ENCODE assay signal across 28 cellular contexts in the genomic region with DNA sequence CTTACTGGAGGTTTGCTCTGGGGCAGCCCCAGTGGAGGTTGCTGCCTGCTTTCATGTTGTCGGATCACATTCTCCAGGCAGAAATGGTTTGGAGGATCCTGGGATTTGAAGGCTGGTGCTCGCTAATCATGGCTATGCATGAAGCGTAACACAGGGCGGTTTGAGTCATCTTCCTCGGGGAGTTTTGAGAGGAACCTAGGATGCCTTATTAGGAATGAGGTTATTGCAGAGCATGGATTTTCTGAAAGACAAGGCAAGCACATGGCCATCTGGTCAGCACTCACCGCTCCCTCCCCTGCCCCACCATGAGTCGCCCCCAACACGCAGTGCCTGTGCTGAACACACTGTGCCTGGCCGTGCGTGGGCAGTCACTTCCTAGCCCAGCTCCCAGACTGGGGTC.
"Had no signal": no experiment of that assay in that cellular context is flagged by ENCODE, and none has a peak within 500 bp of the region (broad histone marks: within the 10 kb centered on the region; RNA-seq: fewer than 3 reads in every experiment).

No MANE protein-coding gene starts in this region.

- H3K36me3 ChIP-seq: ascending aorta, cardiac muscle cell, gastroesophageal sphincter, left ventricle myocardium inferior, ovary, prostate gland, right atrium auricular region, tibial nerve had no signal

- H3K9me3 ChIP-seq: ascending aorta, gastroesophageal sphincter, left ventricle myocardium inferior, mucosa of descending colon, ovary, prostate gland, right atrium auricular region had no signal

- H3K36me3 Mint-ChIP-seq: activated CD4-positive, alpha-beta memory T cell treated with anti-CD3 and anti-CD28 coated beads for 36 hours; activated naive CD4-positive, alpha-beta T cell treated with anti-CD3 and anti-CD28 coated beads, Interleukin-2, amount 10 ng/mL, durations not matched to agents 7 days and 5 days; activated naive CD8-positive, alpha-beta T cell treated with anti-CD3 and anti-CD28 coated beads, Interleukin-2, amount 10 ng/mL, durations not matched to agents 7 days and 5 days had no signal

- H3K27me3 ChIP-seq: ascending aorta, cardiac muscle cell, gastroesophageal sphincter, ovary, right atrium auricular region, tibial nerve had no signal

- H3K27me3 Mint-ChIP-seq: activated CD4-positive, alpha-beta memory T cell treated with anti-CD3 and anti-CD28 coated beads for 36 hours; activated CD4-positive, alpha-beta T cell treated with anti-CD3 and anti-CD28 coated beads, Interleukin-2, amount 10 ng/mL, durations not matched to agents 24 days and 14 days; activated naive CD4-positive, alpha-beta T cell treated with anti-CD3 and anti-CD28 coated beads, Interleukin-2, amount 10 ng/mL, durations not matched to agents 7 days and 5 days; activated naive CD8-positive, alpha-beta T cell treated with anti-CD3 and anti-CD28 coated beads, Interleukin-2, amount 10 ng/mL, durations not matched to agents 7 days and 5 days; effector memory CD8-positive, alpha-beta T cell; natural killer cell treated with Interleukin-12 subunit alpha and Interleukin-12 subunit beta and Interleukin-15 and Interleukin-18, amount 100 ng/mL, for 72 hours; T-helper 17 cell had no signal

- DNase-seq: activated CD4-positive, alpha-beta memory T cell treated with anti-CD3 and anti-CD28 coated beads for 36 hours; activated CD4-positive, alpha-beta T cell treated with anti-CD3 and anti-CD28 coated beads, Interleukin-2, amount 10 ng/mL, durations not matched to agents 24 days and 14 days; activated CD4-positive, CD25-positive, alpha-beta regulatory T cell treated with anti-CD3 and anti-CD28 coated beads, Interleukin-2, amount 50 U/mL, for 72 hours; activated CD8-positive, alpha-beta memory T cell treated with anti-CD3 and anti-CD28 coated beads, Interleukin-2, amount 50 U/mL, for 4 hours; activated effector memory CD4-positive, alpha-beta T cell treated with anti-CD3 and anti-CD28 coated beads, Interleukin-2, amount 50 U/mL, for 16 hours; activated naive CD4-positive, alpha-beta T cell treated with anti-CD3 and anti-CD28 coated beads, Interleukin-2, amount 10 ng/mL, durations not matched to agents 7 days and 5 days; activated naive CD8-positive, alpha-beta T cell treated with anti-CD3 and anti-CD28 coated beads, Interleukin-2, amount 10 ng/mL, durations not matched to agents 7 days and 5 days; activated T-cell treated with anti-CD3 and anti-CD28 coated beads, Interleukin-2, amount 50 U/mL, for 1 hour; cortex of kidney; effector memory CD8-positive, alpha-beta T cell; left ventricle myocardium inferior; mucosa of descending colon; ovary; stimulated activated CD4-positive, alpha-beta T cell treated with anti-CD3 and anti-CD28 coated beads, Interleukin-15, amount 100 ng/mL, for 24 hours; stimulated activated CD4-positive, alpha-beta T cell treated with anti-CD3 and anti-CD28 coated beads, Interleukin-2, amount 100 ng/mL, for 24 hours; stimulated activated naive CD4-positive, alpha-beta T cell treated with Interleukin-2 at 50 U/mL for 16 hours; T-helper 17 cell; T1000 had no signal

- H3K27ac Mint-ChIP-seq: activated CD4-positive, alpha-beta memory T cell treated with anti-CD3 and anti-CD28 coated beads for 36 hours; activated CD4-positive, alpha-beta T cell treated with anti-CD3 and anti-CD28 coated beads, Interleukin-2, amount 10 ng/mL, durations not matched to agents 24 days and 14 days; activated naive CD4-positive, alpha-beta T cell treated with anti-CD3 and anti-CD28 coated beads, Interleukin-2, amount 10 ng/mL, durations not matched to agents 7 days and 5 days; activated naive CD8-positive, alpha-beta T cell treated with anti-CD3 and anti-CD28 coated beads, Interleukin-2, amount 10 ng/mL, durations not matched to agents 7 days and 5 days; activated T-helper 1 cell treated with anti-CD3 and anti-CD28 coated beads, Interleukin-12 subunit alpha, Interleukin-12 subunit beta, Interleukin-2, Interleukin-4 antibody, amounts not matched to agents 30 ng/mL and 10 ng/mL and 1 ng/mL, durations not matched to agents 14 hours and 24 hours and 36 hours; effector memory CD8-positive, alpha-beta T cell; natural killer cell treated with Interleukin-12 subunit alpha and Interleukin-12 subunit beta and Interleukin-15 and Interleukin-18, amount 100 ng/mL, for 72 hours; T-helper 17 cell had no signal

- H3K4me1 Mint-ChIP-seq: activated CD4-positive, alpha-beta T cell treated with anti-CD3 and anti-CD28 coated beads, Interleukin-2, amount 10 ng/mL, durations not matched to agents 24 days and 14 days; activated naive CD4-positive, alpha-beta T cell treated with anti-CD3 and anti-CD28 coated beads, Interleukin-2, amount 10 ng/mL, durations not matched to agents 7 days and 5 days; activated naive CD8-positive, alpha-beta T cell treated with anti-CD3 and anti-CD28 coated beads, Interleukin-2, amount 10 ng/mL, durations not matched to agents 7 days and 5 days; T-helper 17 cell had no signal

- ATAC-seq: effector memory CD8-positive, alpha-beta T cell; gastroesophageal sphincter; mucosa of descending colon; natural killer cell treated with Interleukin-12 subunit alpha and Interleukin-12 subunit beta and Interleukin-15 and Interleukin-18, amount 100 ng/mL, for 72 hours; T-helper 17 cell had no signal

- H3K27ac ChIP-seq: ascending aorta, cardiac muscle cell, gastroesophageal sphincter, left ventricle myocardium inferior, ovary, prostate gland, right atrium auricular region, tibial nerve had no signal

- H3K4me3 ChIP-seq: ascending aorta, cardiac muscle cell, gastroesophageal sphincter, left ventricle myocardium inferior, lung, mucosa of descending colon, ovary, prostate gland, right atrium auricular region, tibial nerve had no signal

- H3K9me3 Mint-ChIP-seq: activated naive CD8-positive, alpha-beta T cell treated with anti-CD3 and anti-CD28 coated beads, Interleukin-2, amount 10 ng/mL, durations not matched to agents 7 days and 5 days had no signal

- H3K4me1 ChIP-seq: ascending aorta, gastroesophageal sphincter, left ventricle myocardium inferior, prostate gland, right atrium auricular region, tibial nerve had no signal

- H3K4me3 Mint-ChIP-seq: activated CD4-positive, alpha-beta memory T cell treated with anti-CD3 and anti-CD28 coated beads for 36 hours; activated CD4-positive, alpha-beta T cell treated with anti-CD3 and anti-CD28 coated beads, Interleukin-2, amount 10 ng/mL, durations not matched to agents 24 days and 14 days; activated naive CD4-positive, alpha-beta T cell treated with anti-CD3 and anti-CD28 coated beads, Interleukin-2, amount 10 ng/mL, durations not matched to agents 7 days and 5 days; activated naive CD8-positive, alpha-beta T cell treated with anti-CD3 and anti-CD28 coated beads, Interleukin-2, amount 10 ng/mL, durations not matched to agents 7 days and 5 days; activated T-helper 1 cell treated with anti-CD3 and anti-CD28 coated beads, Interleukin-12 subunit alpha, Interleukin-12 subunit beta, Interleukin-2, Interleukin-4 antibody, amounts not matched to agents 30 ng/mL and 10 ng/mL and 1 ng/mL, durations not matched to agents 14 hours and 24 hours and 36 hours; brain; effector memory CD8-positive, alpha-beta T cell; natural killer cell treated with Interleukin-12 subunit alpha and Interleukin-12 subunit beta and Interleukin-15 and Interleukin-18, amount 100 ng/mL, for 72 hours; T-helper 17 cell had no signal
